1 cellular context compared by ENCODE assay signal in genomic region chr7:140585333-140585732, GRCh38.
TF ChIP-seq lines count a peak whose summit lies in the region.

No MANE protein-coding gene starts in this region.

TF ChIP-seq in IMR-90, 13 proteins besides CTCF, POLR2A, EP300 and RAD21 (continued from another document):
- TF ChIP-seq MXI1 (IDR thresholded peaks at IDR 0.05; ENCODE audit: borderline replicate concordance, low read depth, low read length), result no peak
